ENCODE assay signal across 22 cellular contexts in the genomic region with DNA sequence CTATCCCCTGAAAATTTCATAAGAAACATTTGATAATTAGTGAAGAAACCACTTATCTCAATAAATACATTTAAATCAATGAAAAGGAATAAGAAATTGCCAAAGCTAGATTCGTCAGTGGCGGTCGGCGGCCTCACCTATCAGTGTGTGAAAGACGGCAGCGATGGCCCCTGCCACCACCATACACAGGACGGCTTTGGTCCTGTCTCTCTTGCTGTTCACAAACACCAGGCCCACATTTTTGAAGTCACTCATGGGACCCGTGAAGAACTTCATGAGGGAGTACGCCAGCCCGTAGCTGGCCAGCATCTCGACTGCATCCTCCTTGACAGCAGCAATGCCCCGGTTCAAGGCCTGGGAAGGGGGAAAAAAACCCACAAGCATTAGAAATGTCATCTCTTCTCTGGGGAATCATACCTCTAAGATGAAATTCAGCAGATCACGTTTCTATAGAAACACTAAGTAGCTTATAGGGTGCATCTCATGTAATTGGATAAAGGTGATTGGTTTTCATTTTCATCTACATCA.
"Had no signal": no experiment of that assay in that cellular context is flagged by ENCODE, and none has a peak within 500 bp of the region (broad histone marks: within the 10 kb centered on the region; RNA-seq: fewer than 3 reads in every experiment).

No MANE protein-coding gene starts in this region.

- H3K36me3 ChIP-seq: breast epithelium, esophagus squamous epithelium, neutrophil, right lobe of liver, uterus had no signal

- H3K4me1 ChIP-seq: breast epithelium, esophagus squamous epithelium, right lobe of liver, uterus had no signal

- H3K27ac ChIP-seq: breast epithelium, epithelial cell of prostate, esophagus squamous epithelium, neutrophil, right lobe of liver, thoracic aorta, uterus had no signal

- H3K9me3 ChIP-seq: breast epithelium, esophagus squamous epithelium, neutrophil, right lobe of liver, thoracic aorta, uterus had no signal

- H3K4me3 ChIP-seq: breast epithelium, esophagus squamous epithelium, right lobe of liver, thoracic aorta, uterus had no signal

- DNase-seq: activated CD4-positive, alpha-beta memory T cell treated with anti-CD3 and anti-CD28 coated beads, Interleukin-2, amount 10 ng/mL, durations not matched to agents 7 days and 5 days; activated CD4-positive, alpha-beta T cell treated with anti-CD3 and anti-CD28 coated beads, Interleukin-2, amount 10 ng/mL, durations not matched to agents 24 days and 14 days; activated CD4-positive, CD25-positive, alpha-beta regulatory T cell treated with anti-CD3 and anti-CD28 coated beads, Interleukin-2, amount 50 U/mL, for 72 hours; activated CD8-positive, alpha-beta memory T cell treated with anti-CD3 and anti-CD28 coated beads, Interleukin-2, amount 50 U/mL, for 48 hours; activated naive CD8-positive, alpha-beta T cell treated with anti-CD3 and anti-CD28 coated beads, Interleukin-2, amount 50 U/mL, for 24 hours; activated T-cell treated with anti-CD3 and anti-CD28 coated beads, Interleukin-2, amount 50 U/mL, for 4 hours; amygdala; dermis blood vessel endothelial cell; effector CD4-positive, alpha-beta T cell; esophagus squamous epithelium; left cardiac atrium; left ventricle myocardium superior; naive B cell; nephron progenitor cell; right lobe of liver; stimulated activated CD4-positive, alpha-beta T cell treated with anti-CD3 and anti-CD28 coated beads, Interleukin-4, amount 100 ng/mL, for 1 hour; T-helper 9 cell; uterus had no signal

- H3K27me3 ChIP-seq: breast epithelium, esophagus squamous epithelium, neutrophil, right lobe of liver, uterus had no signal
